In genomic region chr2:144513388-144514100, GRCh38 we compare ENCODE assay signal across 9 cellular contexts. TPM values are rescaled to one million over a fixed set of nuclear protein-coding genes. Genes with fewer than 3 reads are reported as not detected.
DNase-seq lines count a peak whose midpoint lies in the region; ATAC-seq, FAIRE-seq and TF ChIP-seq lines count a peak whose summit lies in the region.
"Had no signal": no experiment of that assay in that cellular context is flagged by ENCODE, and none has a peak within 500 bp of the region (broad histone marks: within the 10 kb centered on the region; RNA-seq: fewer than 3 reads in every experiment).

No MANE protein-coding gene starts in this region.

- peaks cover 52 to 62% (median 61%) of the 10 kb centered on the region in 3 donors for H3K4me1 Mint-ChIP-seq in IgD-negative memory B cell

- peak overlapping the region; percentile 35 to 42 for H3K4me3 ChIP-seq in cardiac fibroblast (replicated peaks in 1 of 2; ENCODE audit: low read depth in 2 of 2, low read length in 2 of 2)
- H3K4me3 ChIP-seq in stomach smooth muscle (ENCODE audit: low read length in 2 of 2), result peak overlapping the region; percentile 27 to 66

- ATAC-seq in GM21825 (IDR thresholded peaks at IDR 0.05; ENCODE audit: unreplicated experiment) (no peak), left colon (no peak)

- H3K27me3 Mint-ChIP-seq in IgD-negative memory B cell, result peaks cover 4% of the 10 kb centered on the region

- H3K4me1 ChIP-seq in stomach smooth muscle (ENCODE audit: control insufficient read depth, insufficient read depth, low read length), result peaks cover 9% of the 10 kb centered on the region

- H3K27ac ChIP-seq in stomach smooth muscle (ENCODE audit: low read length), result peak overlapping the region; percentile 62

- FAIRE-seq in D721Med (lab: Jason Lieb, UNC), result no peak
- FAIRE-seq: bronchial epithelial cell had no signal

- H3K27me3 ChIP-seq in stomach smooth muscle (ENCODE audit: control insufficient read depth in 1 of 2, insufficient read depth in 2 of 2, low read length in 2 of 2), result peaks cover 13 to 39% of the 10 kb centered on the region in 2 donors

- peak overlapping the region; percentile 81 to 97 (median 94) for H3K27ac Mint-ChIP-seq in IgD-negative memory B cell

- peaks cover 2% of the 10 kb centered on the region for H3K36me3 Mint-ChIP-seq in IgD-negative memory B cell

- no peak for TF ChIP-seq CTCF in cardiac fibroblast (IDR thresholded peaks at IDR 0.05; ENCODE audit: low read depth, low read length)
- no peak for TF ChIP-seq CTCF in D721Med (IDR thresholded peaks at IDR 0.05; ENCODE audit: insufficient read depth, missing control alignments)

- peaks cover 0 to 3% (median 0%) of the 10 kb centered on the region in 3 donors for H3K9me3 Mint-ChIP-seq in IgD-negative memory B cell

- intact Hi-C loops in left colon (cut with DNase I, micrococcal nuclease), result loop anchor here in 1 of 2 donors (10.0 kb wide), 1 partner anchor 1079 kb away; no protein-coding TSS in a partner anchor

- peak overlapping the region; percentile 55 to 78 for H3K9ac ChIP-seq in stomach smooth muscle (ENCODE audit: low read length in 2 of 2)

- H3K4me3 Mint-ChIP-seq in IgD-negative memory B cell, result peak overlapping the region; percentile 26 to 88 (median 79)

- no peaks in the 10 kb centered on the region for H3K36me3 ChIP-seq in stomach smooth muscle (ENCODE audit: control insufficient read depth in 2 of 2, insufficient read depth in 2 of 2, low read length in 2 of 2)

- no peaks in the 10 kb centered on the region for H3K9me3 ChIP-seq in stomach smooth muscle (ENCODE audit: control insufficient read depth in 2 of 2, low read length in 2 of 2)

- peak; percentile 77 to 92 for DNase-seq in cardiac fibroblast (ENCODE audit: low read depth in 2 of 2)
- DNase-seq in kidney tubule cell (ENCODE audit: low spot score), result peak; percentile 80
- no peak for DNase-seq in central memory CD4-positive, alpha-beta T cell
- DNase-seq in D721Med (ENCODE audit: insufficient read length, low spot score), result no peak
- DNase-seq in left colon, result no peak

RNA-seq across cellular contexts. Expression of gene ZEB2, which starts 6.4 kb away (rescaled TPM):
- 51.5 TPM for polyA plus RNA-seq in IgD-negative memory B cell
- total RNA-seq in left colon, result 10 to 100 TPM; 15.4 to 41.1 TPM

Comparison
In these comparisons a context has a peak if more than half of its experiments do, and no peak if none do; other contexts are left out.
1. DNase-seq: peak in cardiac fibroblast (2 of 2) and kidney tubule cell (single experiment); none in central memory CD4-positive, alpha-beta T cell (single experiment), D721Med (single experiment) and left colon (0 of 2).